ENCODE assay signal across 18 cellular contexts in genomic region chr4:107876096-107876495, GRCh38. TPM values are rescaled to one million over a fixed set of nuclear protein-coding genes. Genes with fewer than 3 reads are reported as not detected.
"Had no signal": no experiment of that assay in that cellular context is flagged by ENCODE, and none has a peak within 500 bp of the region (broad histone marks: within the 10 kb centered on the region; RNA-seq: fewer than 3 reads in every experiment).

No MANE protein-coding gene starts in this region.

- DNase-seq: activated CD4-positive, alpha-beta T cell treated with anti-CD3 and anti-CD28 coated beads, Interleukin-2, amount 50 U/mL, for 48 hours; activated CD4-positive, CD25-positive, alpha-beta regulatory T cell treated with anti-CD3 and anti-CD28 coated beads, Interleukin-2, amount 50 U/mL, for 72 hours; activated gamma-delta T cell treated with Interleukin-2 at 50 U/mL for 16 hours; activated naive CD8-positive, alpha-beta T cell treated with anti-CD3 and anti-CD28 coated beads, Interleukin-2, amount 10 ng/mL, durations not matched to agents 7 days and 5 days; activated T-cell treated with anti-CD3 and anti-CD28 coated beads, Interleukin-2, amount 50 U/mL, for 48 hours; aorta; dorsolateral prefrontal cortex; head of caudate nucleus; nephron progenitor cell; ovary; retina had no signal

- H3K27ac ChIP-seq: breast epithelium, dorsolateral prefrontal cortex, ovary, skin epidermis, vagina had no signal

- H3K9me3 Mint-ChIP-seq: activated naive CD8-positive, alpha-beta T cell treated with anti-CD3 and anti-CD28 coated beads, Interleukin-2, amount 10 ng/mL, durations not matched to agents 7 days and 5 days; nephron progenitor cell; T-helper 2 cell treated with Interferon-gamma antibody and Interleukin-4, amounts not matched to agents 5 μg/mL and 100 μg/mL, for 36 hours had no signal

- H3K36me3 ChIP-seq: breast epithelium, ovary, vagina had no signal

- H3K9me3 ChIP-seq: breast epithelium, ovary, vagina had no signal

- H3K27me3 Mint-ChIP-seq: memory B cell had no signal

- H3K4me1 ChIP-seq: breast epithelium had no signal

- H3K4me1 Mint-ChIP-seq: activated naive CD8-positive, alpha-beta T cell treated with anti-CD3 and anti-CD28 coated beads, Interleukin-2, amount 10 ng/mL, durations not matched to agents 7 days and 5 days; memory B cell had no signal

- ATAC-seq: esophagus mucosa, left lobe of liver had no signal

- H3K27ac Mint-ChIP-seq: activated naive CD8-positive, alpha-beta T cell treated with anti-CD3 and anti-CD28 coated beads, Interleukin-2, amount 10 ng/mL, durations not matched to agents 7 days and 5 days; memory B cell; nephron progenitor cell; T-helper 2 cell treated with Interferon-gamma antibody and Interleukin-4, amounts not matched to agents 5 μg/mL and 100 μg/mL, for 36 hours had no signal

- H3K27me3 ChIP-seq: breast epithelium, dorsolateral prefrontal cortex, ovary, vagina had no signal

- H3K4me3 ChIP-seq: breast epithelium, dorsolateral prefrontal cortex, ovary, skin epidermis, vagina had no signal

- H3K36me3 Mint-ChIP-seq: activated naive CD8-positive, alpha-beta T cell treated with anti-CD3 and anti-CD28 coated beads, Interleukin-2, amount 10 ng/mL, durations not matched to agents 7 days and 5 days had no signal

- H3K4me3 Mint-ChIP-seq: activated naive CD8-positive, alpha-beta T cell treated with anti-CD3 and anti-CD28 coated beads, Interleukin-2, amount 10 ng/mL, durations not matched to agents 7 days and 5 days; memory B cell; nephron progenitor cell; T-helper 2 cell treated with Interferon-gamma antibody and Interleukin-4, amounts not matched to agents 5 μg/mL and 100 μg/mL, for 36 hours had no signal

RNA-seq across cellular contexts. Expression of gene SGMS2, which starts 51.4 kb away (rescaled TPM):
- total RNA-seq: activated naive CD8-positive, alpha-beta T cell treated with anti-CD3 and anti-CD28 coated beads, Interleukin-2, amount 10 ng/mL, durations not matched to agents 7 days and 5 days had no signal
